In the genomic region with DNA sequence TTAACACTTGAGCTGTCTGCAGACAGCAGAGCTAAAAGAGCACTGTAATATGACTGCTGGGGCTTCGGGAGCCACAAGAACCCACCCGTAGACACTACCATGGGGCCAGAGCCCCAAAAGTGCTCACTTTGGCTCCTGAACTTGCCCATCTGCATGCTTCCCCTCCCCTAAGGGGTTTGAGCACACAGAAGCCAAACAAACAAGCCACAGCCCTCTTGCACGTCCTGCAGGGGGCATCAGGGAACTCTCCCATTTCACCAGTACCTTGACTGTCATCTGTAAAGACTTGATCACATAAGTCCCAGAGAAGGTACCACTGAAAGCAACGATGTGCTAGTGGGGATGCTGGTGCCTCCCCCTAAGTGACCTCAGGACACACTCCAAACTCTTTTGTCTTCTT, we compare ENCODE assay signal across 10 cellular contexts.
DNase-seq lines count a peak whose midpoint lies in the region; ATAC-seq, FAIRE-seq and TF ChIP-seq lines count a peak whose summit lies in the region.
"Had no signal": no experiment of that assay in that cellular context is flagged by ENCODE, and none has a peak within 500 bp of the region (broad histone marks: within the 10 kb centered on the region; RNA-seq: fewer than 3 reads in every experiment).

No MANE protein-coding gene starts in this region.

- no peak for FAIRE-seq in urothelium cell line (lab: Jason Lieb, UNC)

- no peak overlapping the region for H3K4me3 ChIP-seq in epithelial cell of esophagus (ENCODE audit: low read length)
- H3K4me3 ChIP-seq: lung had no signal

- TF ChIP-seq CTCF in epithelial cell of esophagus (IDR thresholded peaks at IDR 0.05; ENCODE audit: insufficient read depth, low read depth, low read length, missing control alignments), result peak; percentile 79

- H3K27ac ChIP-seq in caudate nucleus (ENCODE audit: low read depth, low read length), result no peak overlapping the region

- DNase-seq in stimulated activated CD4-positive, alpha-beta T cell treated with anti-CD3 and anti-CD28 coated beads, Interleukin-15, amount 100 ng/mL, for 24 hours, result peak; percentile 4
- no peak for DNase-seq in stimulated activated CD4-positive, alpha-beta T cell treated with anti-CD3 and anti-CD28 coated beads, Interleukin-12 subunit alpha, Interleukin-12 subunit beta, amount 100 ng/mL, for 4 hours
- peak; percentile 43 for DNase-seq in NCI-H2081 treated with DMSO at 0.1 percent for 48 hours (lab: John Stamatoyannopoulos, UW)
- DNase-seq in epithelial cell of esophagus (ENCODE audit: low read depth), result peak; percentile 76
- DNase-seq in urothelium cell line (ENCODE audit: low spot score), result peak; percentile 18
- no peak for DNase-seq in caudate nucleus (lab: John Stamatoyannopoulos, UW)
- DNase-seq: activated CD8-positive, alpha-beta memory T cell treated with anti-CD3 and anti-CD28 coated beads, Interleukin-2, amount 50 U/mL, for 4 hours had no signal

- ATAC-seq in GM18858 (IDR thresholded peaks at IDR 0.05; ENCODE audit: unreplicated experiment) (no peak), HG03469 (IDR thresholded peaks at IDR 0.05; ENCODE audit: unreplicated experiment) (no peak)

Comparison
In these comparisons a context has a peak if more than half of its experiments do, and no peak if none do; other contexts are left out.
1. DNase-seq: peak in stimulated activated CD4-positive, alpha-beta T cell treated with anti-CD3 and anti-CD28 coated beads, Interleukin-15, amount 100 ng/mL, for 24 hours (single experiment), NCI-H2081 treated with DMSO at 0.1 percent for 48 hours (single experiment), epithelial cell of esophagus (single experiment) and urothelium cell line (single experiment); none in stimulated activated CD4-positive, alpha-beta T cell treated with anti-CD3 and anti-CD28 coated beads, Interleukin-12 subunit alpha, Interleukin-12 subunit beta, amount 100 ng/mL, for 4 hours (single experiment) and caudate nucleus (0 of 61).